ENCODE assay signal across 1 cellular context in genomic region chr4:80422727-80423404, GRCh38.
TF ChIP-seq lines count a peak whose summit lies in the region.

No MANE protein-coding gene starts in this region.

TF ChIP-seq in SK-N-SH, 30 proteins besides CTCF, POLR2A, EP300 and RAD21 (continued from another document):
- no peak for TF ChIP-seq IRF3 (IDR thresholded peaks at IDR 0.05; ENCODE audit: low read depth, low read length)
- no peak for TF ChIP-seq EZH2phosphoT487 (IDR thresholded peaks at IDR 0.05; ENCODE audit: borderline replicate concordance, low read depth)
- TF ChIP-seq GATA2 (CRISPR knock-in tag; IDR thresholded peaks at IDR 0.05): no peak
- TF ChIP-seq REST (IDR thresholded peaks at IDR 0.05; ENCODE audit: low read depth, low read length): no peak
- no peak for TF ChIP-seq USF1 (IDR thresholded peaks at IDR 0.05; ENCODE audit: borderline replicate concordance, low read depth)
- no peak for TF ChIP-seq TCF12 (IDR thresholded peaks at IDR 0.05)
- no peak for TF ChIP-seq SIN3A (IDR thresholded peaks at IDR 0.05; ENCODE audit: borderline replicate concordance, low read depth, low read length)
- no peak for TF ChIP-seq MAX (IDR thresholded peaks at IDR 0.05; ENCODE audit: low read depth)
- TF ChIP-seq CHD2 (IDR thresholded peaks at IDR 0.05; ENCODE audit: low read length, partially characterized antibody): no peak
- TF ChIP-seq PBX3 (IDR thresholded peaks at IDR 0.05): no peak
- no peak for TF ChIP-seq FOXM1 (IDR thresholded peaks at IDR 0.05; ENCODE audit: low read depth)
- no peak for TF ChIP-seq FOXJ3 (CRISPR knock-in tag; IDR thresholded peaks at IDR 0.05)
- TF ChIP-seq RFX5 (IDR thresholded peaks at IDR 0.05; ENCODE audit: low read length): no peak
- no peak for TF ChIP-seq SMC3 (IDR thresholded peaks at IDR 0.05; ENCODE audit: low read depth, low read length)
- no peak for TF ChIP-seq FOSL2 (IDR thresholded peaks at IDR 0.05; ENCODE audit: borderline replicate concordance, low read depth)
- no peak for TF ChIP-seq POLR2AphosphoS5 (IDR thresholded peaks at IDR 0.05; ENCODE audit: low read depth, low read length)
- TF ChIP-seq TEAD4 (IDR thresholded peaks at IDR 0.05; ENCODE audit: borderline replicate concordance, insufficient read depth): no peak
